In genomic region chr19:14167594-14168138, GRCh38 we compare ENCODE assay signal across 1 cellular context.
TF ChIP-seq lines count a peak whose summit lies in the region.

No MANE protein-coding gene starts in this region.

TF ChIP-seq in HEK293, 187 proteins besides CTCF, POLR2A, EP300 and RAD21 (continued from another document):
- no peak for TF ChIP-seq ZBTB11 (tag by site-specific recombination; conservative IDR thresholded peaks at IDR 0.05; ENCODE audit: low read depth)
